Comparison of ENCODE assay signal across 18 cellular contexts in the genomic region with DNA sequence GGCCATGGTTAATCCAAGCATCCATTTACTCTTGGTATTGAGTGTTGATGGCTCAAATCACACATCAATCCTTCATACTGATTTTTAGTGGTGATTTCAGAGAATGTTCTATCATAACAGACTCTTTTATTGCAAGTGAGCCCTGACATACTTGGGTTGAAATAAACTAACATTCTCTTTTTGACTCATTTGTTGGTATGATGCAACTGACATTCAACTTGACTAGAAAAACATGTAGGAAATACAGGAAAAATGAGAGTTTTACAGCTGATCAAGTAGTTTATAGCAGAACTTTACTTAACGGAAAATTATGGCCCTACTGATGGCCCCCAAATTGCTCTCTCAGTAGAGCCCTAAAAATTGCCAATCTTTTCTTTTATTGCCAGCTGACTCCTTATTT.
A peak's percentile ranks its signal among the peaks of the same experiment; 100 is the strongest.
DNase-seq lines count a peak whose midpoint lies in the region; ATAC-seq lines count a peak whose summit lies in the region.
"Had no signal": no experiment of that assay in that cellular context is flagged by ENCODE, and none has a peak within 500 bp of the region (broad histone marks: within the 10 kb centered on the region; RNA-seq: fewer than 3 reads in every experiment).

No MANE protein-coding gene starts in this region.

- H3K4me3 ChIP-seq in adipocyte (ENCODE audit: low read length) = no peak overlapping the region
- no peak overlapping the region for H3K4me3 ChIP-seq in skeletal muscle cell (ENCODE audit: low read depth, low read length)
- H3K4me3 ChIP-seq: A549; BLaER1 treated with 17β-estradiol and CSF1 and Interleukin-3, amounts not matched to agents 10 nM and 100 nM had no signal

- CTCF ChIA-PET in activated CD8-positive, alpha-beta T cell treated with anti-CD3 and anti-CD28 coated beads, Interleukin-2, amount 10 ng/mL, durations not matched to agents 7 days and 5 days (lab: Charles Lee) = no interaction called here

- H3K36me3 ChIP-seq in adipocyte (ENCODE audit: control insufficient read depth, insufficient read depth, low read length, severe bottlenecking) = no peaks in the 10 kb centered on the region
- H3K36me3 ChIP-seq: BLaER1 treated with 17β-estradiol and CSF1 and Interleukin-3, amounts not matched to agents 10 nM and 100 nM had no signal

- H3K36me3 Mint-ChIP-seq in activated CD8-positive, alpha-beta T cell treated with anti-CD3 and anti-CD28 coated beads, Interleukin-2, amount 10 ng/mL, durations not matched to agents 7 days and 5 days (ENCODE audit: low read depth) = no peaks in the 10 kb centered on the region
- H3K36me3 Mint-ChIP-seq: CD4-positive, CD25-positive, alpha-beta regulatory T cell; IgD-negative memory B cell had no signal

- no peaks in the 10 kb centered on the region for H3K27me3 ChIP-seq in adipocyte (replicated peaks; ENCODE audit: control insufficient read depth, insufficient read depth, low read length)
- H3K27me3 ChIP-seq: BLaER1 treated with 17β-estradiol and CSF1 and Interleukin-3, amounts not matched to agents 10 nM and 100 nM had no signal

- POLR2A ChIA-PET in activated CD8-positive, alpha-beta T cell treated with anti-CD3 and anti-CD28 coated beads, Interleukin-2, amount 10 ng/mL, durations not matched to agents 7 days and 5 days (lab: Charles Lee) = no interaction called here

- H3K9me3 ChIP-seq in adipocyte (ENCODE audit: control insufficient read depth, low read length) = peaks cover 14% of the 10 kb centered on the region

- no peak overlapping the region for H3K27ac Mint-ChIP-seq in activated CD8-positive, alpha-beta T cell treated with anti-CD3 and anti-CD28 coated beads, Interleukin-2, amount 10 ng/mL, durations not matched to agents 7 days and 5 days
- H3K27ac Mint-ChIP-seq: CD4-positive, CD25-positive, alpha-beta regulatory T cell; HFFc6 had no signal

- peaks cover 15% of the 10 kb centered on the region for H3K9me3 Mint-ChIP-seq in activated CD8-positive, alpha-beta T cell treated with anti-CD3 and anti-CD28 coated beads, Interleukin-2, amount 10 ng/mL, durations not matched to agents 7 days and 5 days (ENCODE audit: insufficient read depth)

- peaks cover 2% of the 10 kb centered on the region for H3K4me1 Mint-ChIP-seq in activated CD8-positive, alpha-beta T cell treated with anti-CD3 and anti-CD28 coated beads, Interleukin-2, amount 10 ng/mL, durations not matched to agents 7 days and 5 days (ENCODE audit: low read depth)
- H3K4me1 Mint-ChIP-seq: CD4-positive, CD25-positive, alpha-beta regulatory T cell; IgD-negative memory B cell had no signal

- no peak overlapping the region for H3K4me3 Mint-ChIP-seq in activated CD8-positive, alpha-beta T cell treated with anti-CD3 and anti-CD28 coated beads, Interleukin-2, amount 10 ng/mL, durations not matched to agents 7 days and 5 days
- H3K4me3 Mint-ChIP-seq: CD4-positive, CD25-positive, alpha-beta regulatory T cell; HFFc6; IgD-negative memory B cell had no signal

- ATAC-seq in activated CD8-positive, alpha-beta T cell treated with anti-CD3 and anti-CD28 coated beads, Interleukin-2, amount 10 ng/mL, durations not matched to agents 7 days and 5 days = no peak
- ATAC-seq: A549 had no signal

- DNase-seq in EH (ENCODE audit: low read depth) = peak; percentile 28
- peak; percentile 75 for DNase-seq in adipocyte (ENCODE audit: low read depth)
- peak; percentile 45 for DNase-seq in fibroblast of peridontal ligament (ENCODE audit: extremely low read depth)
- peak; percentile 21 for DNase-seq in skeletal muscle cell (ENCODE audit: low read depth)
- DNase-seq in activated CD8-positive, alpha-beta T cell treated with anti-CD3 and anti-CD28 coated beads, Interleukin-2, amount 10 ng/mL, durations not matched to agents 7 days and 5 days = no peak
- DNase-seq in activated CD4-positive, alpha-beta T cell treated with anti-CD3 and anti-CD28 coated beads, Interleukin-2, amount 50 U/mL, for 48 hours = no peak
- DNase-seq in stimulated activated CD4-positive, alpha-beta T cell treated with anti-CD3 and anti-CD28 coated beads, Interleukin-4, amount 100 ng/mL, for 4 hours = no peak
- no peak for DNase-seq in NCI-H774 (lab: John Stamatoyannopoulos, UW)
- DNase-seq: Calu3; CD4-positive, CD25-positive, alpha-beta regulatory T cell; DMS 273 treated with DMSO at 0.1 percent for 48 hours; DMS79; EL; HCEC 1CT; HFFc6 had no signal

- H3K9ac ChIP-seq in adipocyte (ENCODE audit: low read length) = no peak overlapping the region
- H3K9ac ChIP-seq: BLaER1 treated with 17β-estradiol and CSF1 and Interleukin-3, amounts not matched to agents 10 nM and 100 nM had no signal

- no peaks in the 10 kb centered on the region for H3K27me3 Mint-ChIP-seq in activated CD8-positive, alpha-beta T cell treated with anti-CD3 and anti-CD28 coated beads, Interleukin-2, amount 10 ng/mL, durations not matched to agents 7 days and 5 days (ENCODE audit: low read depth)
- H3K27me3 Mint-ChIP-seq: CD4-positive, CD25-positive, alpha-beta regulatory T cell had no signal

- H3K4me1 ChIP-seq in adipocyte (ENCODE audit: control insufficient read depth, insufficient read depth, low read length) = no peaks in the 10 kb centered on the region
- H3K4me1 ChIP-seq: A549; BLaER1 treated with 17β-estradiol and CSF1 and Interleukin-3, amounts not matched to agents 10 nM and 100 nM had no signal

Comparison
In these comparisons a context has a peak if more than half of its experiments do, and no peak if none do; other contexts are left out.
1. DNase-seq: peak in EH (single experiment), adipocyte (single experiment), fibroblast of peridontal ligament (single experiment) and skeletal muscle cell (single experiment); none in activated CD8-positive, alpha-beta T cell treated with anti-CD3 and anti-CD28 coated beads, Interleukin-2, amount 10 ng/mL, durations not matched to agents 7 days and 5 days (single experiment), activated CD4-positive, alpha-beta T cell treated with anti-CD3 and anti-CD28 coated beads, Interleukin-2, amount 50 U/mL, for 48 hours (0 of 2), stimulated activated CD4-positive, alpha-beta T cell treated with anti-CD3 and anti-CD28 coated beads, Interleukin-4, amount 100 ng/mL, for 4 hours (0 of 2) and NCI-H774 (single experiment).